ENCODE assay signal across 31 cellular contexts in the genomic region with DNA sequence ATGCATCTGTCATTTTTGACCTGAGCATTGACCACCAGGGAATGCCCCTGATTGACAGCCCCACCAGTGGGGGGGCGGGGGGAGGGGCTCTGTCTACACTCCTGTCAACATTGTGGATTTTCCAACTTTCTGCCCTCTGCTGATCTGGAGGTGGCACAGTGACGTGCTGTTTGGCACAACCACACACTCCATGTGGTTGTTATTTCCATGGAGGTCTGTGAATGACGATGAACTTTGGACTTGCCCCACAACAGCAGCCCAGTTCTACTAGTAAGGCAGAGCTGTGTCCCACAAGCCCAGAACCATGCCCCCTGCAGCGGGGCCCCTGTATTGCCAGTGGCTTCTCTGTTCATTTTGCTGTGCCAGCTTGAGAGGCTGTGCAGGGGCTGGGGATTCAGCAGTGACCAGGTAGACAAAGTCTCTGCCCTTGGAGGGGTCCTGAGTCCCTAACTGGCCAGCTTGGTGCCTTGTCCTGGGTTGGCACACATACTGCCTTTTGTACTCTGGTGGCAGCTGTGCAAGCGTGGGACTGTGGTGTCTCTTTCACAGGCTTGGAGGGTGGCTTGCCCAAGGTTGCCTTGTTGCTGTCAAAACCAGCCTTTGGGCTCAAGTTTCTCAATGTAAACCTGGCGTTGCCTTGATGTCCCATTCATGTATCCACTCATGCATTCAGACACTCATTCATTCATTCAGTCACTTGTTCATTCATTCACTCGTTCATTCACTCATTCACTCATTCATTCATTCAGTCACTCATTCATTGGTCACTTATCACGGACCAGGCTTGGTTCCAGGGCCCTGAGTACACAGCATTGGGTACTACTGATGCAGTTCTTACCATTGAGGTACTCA.
DNase-seq lines count a peak whose midpoint lies in the region; ATAC-seq and TF ChIP-seq lines count a peak whose summit lies in the region.
"Had no signal": no experiment of that assay in that cellular context is flagged by ENCODE, and none has a peak within 500 bp of the region (broad histone marks: within the 10 kb centered on the region; RNA-seq: fewer than 3 reads in every experiment).

No MANE protein-coding gene starts in this region.

- H3K4me1 Mint-ChIP-seq in activated CD4-positive, alpha-beta memory T cell treated with anti-CD3 and anti-CD28 coated beads, Interleukin-2, amount 10 ng/mL, durations not matched to agents 7 days and 5 days = no peaks in the 10 kb centered on the region
- H3K4me1 Mint-ChIP-seq in activated CD4-positive, alpha-beta memory T cell treated with anti-CD3 and anti-CD28 coated beads for 36 hours (ENCODE audit: low read depth) = no peaks in the 10 kb centered on the region
- H3K4me1 Mint-ChIP-seq: T-cell had no signal

- peak overlapping the region; percentile 84 for H3K27ac ChIP-seq in epithelial cell of prostate
- H3K27ac ChIP-seq: brain microvascular endothelial cell, gastrocnemius medialis had no signal

- H3K4me3 Mint-ChIP-seq in activated CD4-positive, alpha-beta memory T cell treated with anti-CD3 and anti-CD28 coated beads, Interleukin-2, amount 10 ng/mL, durations not matched to agents 7 days and 5 days = no peak overlapping the region
- H3K4me3 Mint-ChIP-seq in activated CD4-positive, alpha-beta memory T cell treated with anti-CD3 and anti-CD28 coated beads for 36 hours = no peak overlapping the region
- H3K4me3 Mint-ChIP-seq: activated CD8-positive, alpha-beta T cell treated with anti-CD3 and anti-CD28 coated beads for 36 hours; activated T-cell treated with anti-CD3 and anti-CD28 coated beads, Interleukin-2, amount 50 U/mL, for 24 hours; CD8-positive, alpha-beta T cell; effector memory CD8-positive, alpha-beta T cell; T-cell had no signal

- no peak overlapping the region for H3K27ac Mint-ChIP-seq in activated CD4-positive, alpha-beta memory T cell treated with anti-CD3 and anti-CD28 coated beads, Interleukin-2, amount 10 ng/mL, durations not matched to agents 7 days and 5 days
- H3K27ac Mint-ChIP-seq in activated CD4-positive, alpha-beta memory T cell treated with anti-CD3 and anti-CD28 coated beads for 36 hours = no peak overlapping the region
- H3K27ac Mint-ChIP-seq: activated CD8-positive, alpha-beta T cell treated with anti-CD3 and anti-CD28 coated beads for 36 hours; activated T-cell treated with anti-CD3 and anti-CD28 coated beads, Interleukin-2, amount 50 U/mL, for 24 hours; CD8-positive, alpha-beta T cell; effector memory CD8-positive, alpha-beta T cell; progenitor cell of endocrine pancreas; T-cell had no signal

- no peaks in the 10 kb centered on the region for H3K27me3 Mint-ChIP-seq in activated CD4-positive, alpha-beta memory T cell treated with anti-CD3 and anti-CD28 coated beads, Interleukin-2, amount 10 ng/mL, durations not matched to agents 7 days and 5 days
- H3K27me3 Mint-ChIP-seq in activated CD4-positive, alpha-beta memory T cell treated with anti-CD3 and anti-CD28 coated beads for 36 hours = peaks cover 3% of the 10 kb centered on the region

- no peaks in the 10 kb centered on the region for H3K9me3 Mint-ChIP-seq in activated CD4-positive, alpha-beta memory T cell treated with anti-CD3 and anti-CD28 coated beads, Interleukin-2, amount 10 ng/mL, durations not matched to agents 7 days and 5 days
- no peaks in the 10 kb centered on the region for H3K9me3 Mint-ChIP-seq in activated CD4-positive, alpha-beta memory T cell treated with anti-CD3 and anti-CD28 coated beads for 36 hours
- H3K9me3 Mint-ChIP-seq: activated CD8-positive, alpha-beta T cell treated with anti-CD3 and anti-CD28 coated beads for 36 hours; activated T-cell treated with anti-CD3 and anti-CD28 coated beads, Interleukin-2, amount 50 U/mL, for 24 hours; CD8-positive, alpha-beta T cell; effector memory CD8-positive, alpha-beta T cell; T-cell had no signal

- intact Hi-C loops in activated CD4-positive, alpha-beta memory T cell treated with anti-CD3 and anti-CD28 coated beads for 36 hours (cut with micrococcal nuclease) = no loop called here
- intact Hi-C loops in posterior vena cava (cut with DNase I) = no loop called here

- peak; percentile 9 for DNase-seq in activated CD4-positive, alpha-beta memory T cell treated with anti-CD3 and anti-CD28 coated beads, Interleukin-2, amount 10 ng/mL, durations not matched to agents 7 days and 5 days
- DNase-seq in activated CD4-positive, alpha-beta memory T cell treated with anti-CD3 and anti-CD28 coated beads for 36 hours = no peak
- DNase-seq in HEK293T (ENCODE audit: extremely low spot score) (no peak), epithelial cell of prostate (ENCODE audit: low read depth, low spot score) (no peak), posterior vena cava (ENCODE audit: low spot score) (peak; percentile 68), NCI-H2081 treated with DMSO at 0.1 percent for 48 hours (lab: John Stamatoyannopoulos, UW) (no peak)
- DNase-seq: activated CD8-positive, alpha-beta T cell treated with anti-CD3 and anti-CD28 coated beads for 36 hours; activated naive CD4-positive, alpha-beta T cell treated with Interleukin-2 at 50 U/mL for 16 hours; activated T-cell treated with anti-CD3 and anti-CD28 coated beads, Interleukin-2, amount 50 U/mL, for 24 hours; brain microvascular endothelial cell; CD8-positive, alpha-beta T cell; DMS153; effector memory CD8-positive, alpha-beta T cell; esophagus squamous epithelium; gastrocnemius medialis; GDM1; hippocampal formation; lower lobe of right lung; NCI-H1092; NCI-H187 treated with DMSO at 0.1 percent for 48 hours; NCI-H226; NCI-H774; SHP77; stimulated activated CD4-positive, alpha-beta T cell treated with anti-CD3 and anti-CD28 coated beads, Interleukin-1b, Interleukin-23, amount 100 ng/mL, for 48 hours had no signal

- CTCF ChIA-PET in activated CD4-positive, alpha-beta memory T cell treated with anti-CD3 and anti-CD28 coated beads, Interleukin-2, amount 10 ng/mL, durations not matched to agents 7 days and 5 days (lab: Charles Lee) = no interaction called here
- CTCF ChIA-PET in activated CD4-positive, alpha-beta memory T cell treated with anti-CD3 and anti-CD28 coated beads for 36 hours (lab: Charles Lee) = no interaction called here
- CTCF ChIA-PET in HEK293T (lab: Yijun Ruan, JAX) = no interaction called here

- H3K36me3 Mint-ChIP-seq in activated CD4-positive, alpha-beta memory T cell treated with anti-CD3 and anti-CD28 coated beads, Interleukin-2, amount 10 ng/mL, durations not matched to agents 7 days and 5 days (ENCODE audit: low read depth) = no peaks in the 10 kb centered on the region
- H3K36me3 Mint-ChIP-seq in activated CD4-positive, alpha-beta memory T cell treated with anti-CD3 and anti-CD28 coated beads for 36 hours = no peaks in the 10 kb centered on the region
- H3K36me3 Mint-ChIP-seq: CD8-positive, alpha-beta T cell; T-cell had no signal

- POLR2A ChIA-PET in activated CD4-positive, alpha-beta memory T cell treated with anti-CD3 and anti-CD28 coated beads, Interleukin-2, amount 10 ng/mL, durations not matched to agents 7 days and 5 days (lab: Charles Lee) = no interaction called here
- POLR2A ChIA-PET in activated CD4-positive, alpha-beta memory T cell treated with anti-CD3 and anti-CD28 coated beads for 36 hours (lab: Charles Lee) = interaction anchor here (0.6 kb wide), 1 partner anchor 14 kb away, joined by 3 read pairs; no protein-coding TSS in a partner anchor
- POLR2A ChIA-PET in HEK293T (lab: Yijun Ruan, JAX) = no interaction called here

- ATAC-seq in GM18520 (IDR thresholded peaks at IDR 0.05; ENCODE audit: unreplicated experiment) (no peak), GM21786 (IDR thresholded peaks at IDR 0.05; ENCODE audit: unreplicated experiment) (no peak)
- ATAC-seq: A549; activated CD4-positive, CD25-positive, alpha-beta regulatory T cell treated with anti-CD3 and anti-CD28 coated beads, Interleukin-2, amount 50 U/mL, for 24 hours; activated CD8-positive, alpha-beta T cell treated with anti-CD3 and anti-CD28 coated beads for 36 hours; CD8-positive, alpha-beta T cell; effector memory CD8-positive, alpha-beta T cell; gastrocnemius medialis; HCT116; lower lobe of right lung; T-cell had no signal

TF ChIP-seq in HEK293T, 16 proteins besides CTCF, POLR2A, EP300 and RAD21:
- TF ChIP-seq ZNF384 (IDR thresholded peaks at IDR 0.05) = no peak
- TF ChIP-seq, protein P1, sequence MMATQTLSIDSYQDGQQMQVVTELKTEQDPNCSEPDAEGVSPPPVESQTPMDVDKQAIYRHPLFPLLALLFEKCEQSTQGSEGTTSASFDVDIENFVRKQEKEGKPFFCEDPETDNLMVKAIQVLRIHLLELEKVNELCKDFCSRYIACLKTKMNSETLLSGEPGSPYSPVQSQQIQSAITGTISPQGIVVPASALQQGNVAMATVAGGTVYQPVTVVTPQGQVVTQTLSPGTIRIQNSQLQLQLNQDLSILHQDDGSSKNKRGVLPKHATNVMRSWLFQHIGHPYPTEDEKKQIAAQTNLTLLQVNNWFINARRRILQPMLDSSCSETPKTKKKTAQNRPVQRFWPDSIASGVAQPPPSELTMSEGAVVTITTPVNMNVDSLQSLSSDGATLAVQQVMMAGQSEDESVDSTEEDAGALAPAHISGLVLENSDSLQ (IDR thresholded peaks at IDR 0.05) = peak; percentile 56
TF ChIP-seq in HEK293T: peak in this region for 1.

Comparison
In these comparisons a context has a peak if more than half of its experiments do, and no peak if none do; other contexts are left out.
1. DNase-seq: peak in activated CD4-positive, alpha-beta memory T cell treated with anti-CD3 and anti-CD28 coated beads, Interleukin-2, amount 10 ng/mL, durations not matched to agents 7 days and 5 days (single experiment) and posterior vena cava (single experiment); none in activated CD4-positive, alpha-beta memory T cell treated with anti-CD3 and anti-CD28 coated beads for 36 hours (single experiment), HEK293T (single experiment), epithelial cell of prostate (single experiment) and NCI-H2081 treated with DMSO at 0.1 percent for 48 hours (single experiment).